Comparison of ENCODE assay signal across 13 cellular contexts in genomic region chr17:38295602-38296365, GRCh38. TPM values are rescaled to one million over a fixed set of nuclear protein-coding genes. Genes with fewer than 3 reads are reported as not detected.
DNase-seq lines count a peak whose midpoint lies in the region; ATAC-seq, FAIRE-seq and TF ChIP-seq lines count a peak whose summit lies in the region.
"Not testable (repeated sequence)": the region's sequence is repeated elsewhere in the genome, so short reads cannot be mapped to it uniquely, and the experiment has no call there.
"Had no signal": no experiment of that assay in that cellular context is flagged by ENCODE, and none has a peak within 500 bp of the region (broad histone marks: within the 10 kb centered on the region; RNA-seq: fewer than 3 reads in every experiment).

No MANE protein-coding gene starts in this region.

- TF ChIP-seq POLR2A in A549 (IDR thresholded peaks at IDR 0.05; ENCODE audit: low read length) = not testable (repeated sequence)

- H3K4me1 ChIP-seq in A549; GM23248 (ENCODE audit: insufficient read depth); NT2/D1 (ENCODE audit: insufficient read depth, insufficient read length); adipocyte (ENCODE audit: control insufficient read depth, insufficient read depth, low read length): not testable (repeated sequence)

- TF ChIP-seq CTCF in A549 (IDR thresholded peaks at IDR 0.05); fibroblast of the aortic adventitia (IDR thresholded peaks at IDR 0.05; ENCODE audit: insufficient read depth, low read length); natural killer cell (IDR thresholded peaks at IDR 0.05): not testable (repeated sequence)

- H3K4me1 Mint-ChIP-seq in activated CD4-positive, alpha-beta T cell treated with anti-CD3 and anti-CD28 coated beads for 36 hours; stimulated activated memory B cell treated with anti-CD40 and anti-IgM and Interleukin-4, amounts not matched to agents 10 μg/mL and 1 μg/mL and 100 μg/mL, for 72 hours: not testable (repeated sequence)
- peaks cover 7 to 11% of the 10 kb centered on the region in 2 donors for H3K4me1 Mint-ChIP-seq in natural killer cell

- WGBS in A549 (ENCODE audit: missing lambda C conversion rate) = 86% methylated on average over 21 of the region's 21 CpGs
- WGBS in GM23248 (ENCODE audit: low coverage in 1 of 2, low lambda C conversion rate in 2 of 2, missing lambda C conversion rate in 2 of 2), 2 experiments = 44 to 45% methylated on average over 19 to 21 of the region's 21 CpGs

- not testable (repeated sequence) for H3K79me2 ChIP-seq in GM23248 (ENCODE audit: insufficient read depth)

- in situ Hi-C loops in GM23248 (cut with MboI) = not testable (repeated sequence)

- H3K36me3 ChIP-seq in GM23248 (ENCODE audit: low read depth); NT2/D1 (ENCODE audit: insufficient read depth, insufficient read length, low read length); adipocyte (ENCODE audit: control insufficient read depth, insufficient read depth, low read length, severe bottlenecking): not testable (repeated sequence)

- not testable (repeated sequence) for FAIRE-seq in A549 (lab: Jason Lieb, UNC)

- not testable (repeated sequence) for DNase-seq in A549 (ENCODE audit: low read depth in 1 of 2, low spot score in 1 of 2); NT2/D1 (ENCODE audit: low read depth, low spot score); activated CD4-positive, alpha-beta T cell treated with anti-CD3 and anti-CD28 coated beads for 36 hours; adipocyte (ENCODE audit: low read depth); natural killer cell
- DNase-seq in GM23248 = peak; percentile 57
- DNase-seq in fibroblast of the aortic adventitia (ENCODE audit: low read depth) = peak; percentile 4

- H2AFZ ChIP-seq in GM23248 = peak overlapping the region; percentile 76

- H3F3A ChIP-seq in GM23248 (ENCODE audit: insufficient read depth) = not testable (repeated sequence)

- not testable (repeated sequence) for H3K4me3 ChIP-seq in A549; NT2/D1 (ENCODE audit: insufficient read length, low read depth); fibroblast of the aortic adventitia (ENCODE audit: low read depth, low read length)
- H3K4me3 ChIP-seq in GM23248 (peak overlapping the region; percentile 81), adipocyte (ENCODE audit: low read length) (peak overlapping the region; percentile 63)

- H3K27me3 ChIP-seq in GM23248 (replicated peaks; ENCODE audit: insufficient read depth); NT2/D1 (ENCODE audit: insufficient read depth, insufficient read length); adipocyte (replicated peaks; ENCODE audit: control insufficient read depth, insufficient read depth, low read length): not testable (repeated sequence)

- not testable (repeated sequence) for H3K27me3 Mint-ChIP-seq in activated CD4-positive, alpha-beta T cell treated with anti-CD3 and anti-CD28 coated beads for 36 hours; natural killer cell (ENCODE audit: low read depth in 2 of 2); stimulated activated memory B cell treated with anti-CD40 and anti-IgM and Interleukin-4, amounts not matched to agents 10 μg/mL and 1 μg/mL and 100 μg/mL, for 72 hours

- CTCF ChIA-PET in A549 (lab: Yijun Ruan, JAX) = interaction anchor here (0.9 kb wide), 1 partner anchor 119 kb away, joined by 3 read pairs; no protein-coding TSS in a partner anchor
- CTCF ChIA-PET in activated CD4-positive, alpha-beta T cell treated with anti-CD3 and anti-CD28 coated beads for 36 hours (lab: Charles Lee) = interaction anchor here (1.1 kb wide), 1 partner anchor 53 kb away, joined by 3 read pairs; no protein-coding TSS in a partner anchor

- POLR2A ChIA-PET in A549 (lab: Yijun Ruan, JAX) = not testable (repeated sequence)
- POLR2A ChIA-PET in activated CD4-positive, alpha-beta T cell treated with anti-CD3 and anti-CD28 coated beads for 36 hours (lab: Charles Lee) = interaction anchor here (0.6 kb wide), 1 partner anchor 806 kb away, joined by 4 read pairs; the partner anchor contains the start of gene DUSP14

- H3K27ac ChIP-seq in A549 (peak overlapping the region; percentile 76 to 84; a peak in 5 of 6 replicates), GM23248 (peak overlapping the region; percentile 61)

- H3K9me3 Mint-ChIP-seq in activated CD4-positive, alpha-beta T cell treated with anti-CD3 and anti-CD28 coated beads for 36 hours (ENCODE audit: low read depth); natural killer cell; stimulated activated memory B cell treated with anti-CD40 and anti-IgM and Interleukin-4, amounts not matched to agents 10 μg/mL and 1 μg/mL and 100 μg/mL, for 72 hours: not testable (repeated sequence)

- intact Hi-C loops in activated CD4-positive, alpha-beta T cell treated with anti-CD3 and anti-CD28 coated beads for 36 hours (cut with DNase I, micrococcal nuclease) = loop anchor here in 1 of 2 experiments (1.0 to 2.0 kb wide), 3 partner anchors 38 to 687 kb away; partner anchors contain the start of genes SOCS7 and SYNRG
- intact Hi-C loops in natural killer cell (cut with micrococcal nuclease) = not testable (repeated sequence)

- H3K9me2 ChIP-seq in GM23248 (ENCODE audit: insufficient read depth) = not testable (repeated sequence)

- H3K9me3 ChIP-seq in A549; GM23248 (ENCODE audit: low read depth); NT2/D1 (ENCODE audit: insufficient read depth, low read length); adipocyte (ENCODE audit: control insufficient read depth, low read length): not testable (repeated sequence)

- H3K4me3 Mint-ChIP-seq in activated CD4-positive, alpha-beta T cell treated with anti-CD3 and anti-CD28 coated beads for 36 hours = peak overlapping the region; percentile 94
- H3K4me3 Mint-ChIP-seq in natural killer cell = peak overlapping the region; percentile 93
- peak overlapping the region; percentile 82 for H3K4me3 Mint-ChIP-seq in stimulated activated memory B cell treated with anti-CD40 and anti-IgM and Interleukin-4, amounts not matched to agents 10 μg/mL and 1 μg/mL and 100 μg/mL, for 72 hours

- not testable (repeated sequence) for TF ChIP-seq EP300 in A549 (IDR thresholded peaks at IDR 0.05)

- peak overlapping the region; percentile 48; the same call in 2 of the 3 replicates for H3K4me2 ChIP-seq in A549
- peak overlapping the region; percentile 43 for H3K4me2 ChIP-seq in GM23248 (ENCODE audit: unreplicated experiment)

- TF ChIP-seq RAD21 in A549 (conservative IDR thresholded peaks at IDR 0.05 in 1 of 2, IDR thresholded peaks at IDR 0.05 in 1 of 2) = not testable (repeated sequence)

- peak overlapping the region; percentile 92 for H3K27ac Mint-ChIP-seq in activated CD4-positive, alpha-beta T cell treated with anti-CD3 and anti-CD28 coated beads for 36 hours
- H3K27ac Mint-ChIP-seq in natural killer cell = peak overlapping the region in 1 of 2 donors; percentile 92
- peak overlapping the region; percentile 83 for H3K27ac Mint-ChIP-seq in stimulated activated memory B cell treated with anti-CD40 and anti-IgM and Interleukin-4, amounts not matched to agents 10 μg/mL and 1 μg/mL and 100 μg/mL, for 72 hours

- H3K36me3 Mint-ChIP-seq in activated CD4-positive, alpha-beta T cell treated with anti-CD3 and anti-CD28 coated beads for 36 hours (ENCODE audit: low read depth); natural killer cell; stimulated activated memory B cell treated with anti-CD40 and anti-IgM and Interleukin-4, amounts not matched to agents 10 μg/mL and 1 μg/mL and 100 μg/mL, for 72 hours: not testable (repeated sequence)

- not testable (repeated sequence) for H4K20me1 ChIP-seq in GM23248 (ENCODE audit: insufficient read depth)

- ATAC-seq in A549; activated CD4-positive, alpha-beta T cell treated with anti-CD3 and anti-CD28 coated beads for 36 hours; natural killer cell; stimulated activated memory B cell treated with anti-CD40 and anti-IgM and Interleukin-4, amounts not matched to agents 10 μg/mL and 1 μg/mL and 100 μg/mL, for 72 hours: not testable (repeated sequence)

- H3K9ac ChIP-seq in GM23248 (peak overlapping the region; percentile 72), NT2/D1 (ENCODE audit: insufficient read length, low read depth) (peak overlapping the region; percentile 56), adipocyte (ENCODE audit: low read length) (peak overlapping the region; percentile 66)

RNA-seq across cellular contexts. Expression of gene MRPL45, which starts 1.2 kb away (rescaled TPM):
- polyA plus RNA-seq in A549 (2011; rRNA removed) = 129 and 134 TPM in 2 replicates
- 60.1 and 60.9 TPM in 2 replicates for polyA plus RNA-seq in A549 (2012; cell fraction: cytosol; rRNA removed)
- 26.9 and 47.3 TPM in 2 replicates for polyA plus RNA-seq in A549 (2012; cell fraction: nucleus; rRNA removed)
- polyA plus RNA-seq in A549 (2017; fragmentation: RNase III; extraction: RNeasy Plus Mini Kit Qiagen cat#74134 plus additional on column Dnase treatment) = 69.6 to 70.6 TPM (median 69.8 TPM) in 3 replicates
- polyA minus RNA-seq in A549 (2011; rRNA and poly(A)+ RNA removed) = 52.2 and 64.1 TPM in 2 replicates
- 30.0 and 42.6 TPM in 2 replicates for total RNA-seq in GM23248 (2014; rRNA removed; shearing (Covaris generic))
- 29.5 and 32.0 TPM in 2 replicates for polyA plus RNA-seq in GM23248 (2016; fragmentation: Nextera tagmentation; extraction: Ambion mirVana)
- total RNA-seq in activated CD4-positive, alpha-beta T cell treated with anti-CD3 and anti-CD28 coated beads for 36 hours = 10 to 100 TPM; 54.4 to 57.4 TPM
- 34.1 and 42.2 TPM in 2 replicates for total RNA-seq in fibroblast of the aortic adventitia (ENCODE audit: low replicate concordance)
- total RNA-seq in natural killer cell = 10 to 100 TPM; 11.5 to 14.2 (median 12.6) TPM

RNA-seq across cellular contexts. Expression of gene GPR179, which starts 48.0 kb away (rescaled TPM):
- 0.08 and 0.11 TPM in 2 replicates for polyA plus RNA-seq in A549 (2011; rRNA removed)
- 0.01 and 0.03 TPM in 2 replicates for polyA plus RNA-seq in A549 (2012; cell fraction: cytosol; rRNA removed)
- 0.10 and 0.13 TPM in 2 replicates for polyA plus RNA-seq in A549 (2012; cell fraction: nucleus; rRNA removed)
- polyA plus RNA-seq in A549 (2017; fragmentation: RNase III; extraction: RNeasy Plus Mini Kit Qiagen cat#74134 plus additional on column Dnase treatment) = 0.04 to 0.08 TPM (median 0.05 TPM) in 3 replicates
- polyA minus RNA-seq in A549 (2011; rRNA and poly(A)+ RNA removed) = 0.08 and 0.10 TPM in 2 replicates
- total RNA-seq in GM23248 (2014; rRNA removed; shearing (Covaris generic)) = not detected in 2 replicates
- not detected in 2 replicates for polyA plus RNA-seq in GM23248 (2016; fragmentation: Nextera tagmentation; extraction: Ambion mirVana)
- under 1 TPM; 0.05 to 0.07 TPM for total RNA-seq in activated CD4-positive, alpha-beta T cell treated with anti-CD3 and anti-CD28 coated beads for 36 hours
- under 0.01 TPM in 2 replicates for total RNA-seq in fibroblast of the aortic adventitia (ENCODE audit: low replicate concordance)
- not detected for total RNA-seq in natural killer cell
- total RNA-seq: A172, aorta, esophagus mucosa, pulmonary artery endothelial cell, Right ventricle myocardium inferior had no signal

RNA-seq across cellular contexts. Expression of gene SOCS7, which starts 55.9 kb away (rescaled TPM):
- polyA plus RNA-seq in A549 (2011; rRNA removed) (20.6 and 27.7 TPM in 2 replicates), A549 (2017; fragmentation: RNase III; extraction: RNeasy Plus Mini Kit Qiagen cat#74134 plus additional on column Dnase treatment) (12.7 to 14.4 TPM (median 14.0 TPM) in 3 replicates), GM23248 (2016; fragmentation: Nextera tagmentation; extraction: Ambion mirVana) (1.3 TPM in 2 replicates)
- polyA plus RNA-seq in A549 (2012; cell fraction: cytosol; rRNA removed) = 10.3 and 12.4 TPM in 2 replicates
- 14.9 and 19.8 TPM in 2 replicates for polyA plus RNA-seq in A549 (2012; cell fraction: nucleus; rRNA removed)
- 39.1 and 46.6 TPM in 2 replicates for polyA minus RNA-seq in A549 (2011; rRNA and poly(A)+ RNA removed)
- 6.8 and 9.9 TPM in 2 replicates for total RNA-seq in GM23248 (2014; rRNA removed; shearing (Covaris generic))
- 10 to 100 TPM; 21.8 to 25.3 TPM for total RNA-seq in activated CD4-positive, alpha-beta T cell treated with anti-CD3 and anti-CD28 coated beads for 36 hours
- total RNA-seq in fibroblast of the aortic adventitia (ENCODE audit: low replicate concordance) (11.7 and 18.8 TPM in 2 replicates), natural killer cell (10 to 100 TPM; 13.6 to 31.8 (median 21.2) TPM)
